ENCODE assay signal across 14 cellular contexts in genomic region chr3:120148187-120148954, GRCh38. TPM values are rescaled to one million over a fixed set of nuclear protein-coding genes. Genes with fewer than 3 reads are reported as not detected.
DNase-seq lines count a peak whose midpoint lies in the region; ATAC-seq and TF ChIP-seq lines count a peak whose summit lies in the region.
"Had no signal": no experiment of that assay in that cellular context is flagged by ENCODE, and none has a peak within 500 bp of the region (broad histone marks: within the 10 kb centered on the region; RNA-seq: fewer than 3 reads in every experiment).

No MANE protein-coding gene starts in this region.

- intact Hi-C loops in prostate gland (cut with DNase I) = no loop called here

- H3K9me3 ChIP-seq in KOPT-K1 (ENCODE audit: insufficient read depth, low read length, poor library complexity, severe bottlenecking) (peaks cover 7% of the 10 kb centered on the region), endodermal cell (ENCODE audit: control insufficient read depth, low read length) (no peaks in the 10 kb centered on the region), prostate gland (no peaks in the 10 kb centered on the region)
- H3K9me3 ChIP-seq: body of pancreas had no signal

- no peak overlapping the region for H3K4me3 Mint-ChIP-seq in endodermal cell
- H3K4me3 Mint-ChIP-seq: activated naive CD4-positive, alpha-beta T cell treated with anti-CD3 and anti-CD28 coated beads, Interleukin-2, amount 10 ng/mL, durations not matched to agents 7 days and 5 days; natural killer cell had no signal

- H3K27me3 ChIP-seq in endodermal cell (ENCODE audit: control insufficient read depth, insufficient read depth, low read length, poor library complexity, severe bottlenecking) (no peaks in the 10 kb centered on the region), prostate gland (replicated peaks; ENCODE audit: insufficient read depth) (no peaks in the 10 kb centered on the region)
- H3K27me3 ChIP-seq: body of pancreas had no signal

- H3K4me1 Mint-ChIP-seq in endodermal cell = peaks cover 36% of the 10 kb centered on the region
- H3K4me1 Mint-ChIP-seq: natural killer cell had no signal

- peak; percentile 56 for DNase-seq in NCI-H2107 treated with DMSO at 0.1 percent for 48 hours (lab: John Stamatoyannopoulos, UW; ENCODE audit: unreplicated experiment)
- DNase-seq in NCI-H2107 (lab: John Stamatoyannopoulos, UW) = no peak
- no peak for DNase-seq in endodermal cell
- no peak for DNase-seq in prostate gland (ENCODE audit: low spot score)
- DNase-seq in stimulated activated CD4-positive, alpha-beta T cell treated with anti-CD3 and anti-CD28 coated beads, Interleukin-2, amount 100 ng/mL, for 48 hours = no peak
- DNase-seq in stimulated activated CD4-positive, alpha-beta T cell treated with anti-CD3 and anti-CD28 coated beads, Interleukin-4, amount 100 ng/mL, for 4 hours = no peak
- DNase-seq: activated CD4-positive, CD25-positive, alpha-beta regulatory T cell treated with anti-CD3 and anti-CD28 coated beads, Interleukin-2, amount 50 U/mL, for 72 hours; activated CD8-positive, alpha-beta memory T cell treated with anti-CD3 and anti-CD28 coated beads, Interleukin-2, amount 50 U/mL, for 4 hours; activated naive CD4-positive, alpha-beta T cell treated with anti-CD3 and anti-CD28 coated beads, Interleukin-2, amount 10 ng/mL, durations not matched to agents 7 days and 5 days; DMS79 treated with DMSO at 0.1 percent for 48 hours; natural killer cell had no signal

- H3K36me3 ChIP-seq in KOPT-K1 (ENCODE audit: insufficient read depth, low read length) = no peaks in the 10 kb centered on the region
- H3K36me3 ChIP-seq in endodermal cell (ENCODE audit: control insufficient read depth, insufficient read depth, low read length) = no peaks in the 10 kb centered on the region
- no peaks in the 10 kb centered on the region for H3K36me3 ChIP-seq in prostate gland

- no peak overlapping the region for H3K9ac ChIP-seq in endodermal cell (ENCODE audit: extremely low read depth, low read length, poor library complexity, severe bottlenecking)

- H3K4me1 ChIP-seq in endodermal cell (ENCODE audit: control insufficient read depth, insufficient read depth, low read length) (peaks cover 7% of the 10 kb centered on the region), prostate gland (replicated peaks) (peaks cover 9% of the 10 kb centered on the region)

- H3K27ac ChIP-seq in KOPT-K1 (ENCODE audit: low read depth, low read length, poor library complexity, severe bottlenecking) (peak overlapping the region; percentile 44), endodermal cell (ENCODE audit: low read depth, low read length) (no peak overlapping the region), prostate gland (peak overlapping the region; percentile 86 to 87)
- H3K27ac ChIP-seq: body of pancreas had no signal

- H3K9me3 Mint-ChIP-seq in endodermal cell = peaks cover 8% of the 10 kb centered on the region
- H3K9me3 Mint-ChIP-seq: activated naive CD4-positive, alpha-beta T cell treated with anti-CD3 and anti-CD28 coated beads, Interleukin-2, amount 10 ng/mL, durations not matched to agents 7 days and 5 days; natural killer cell had no signal

- TF ChIP-seq CTCF in endodermal cell (conservative IDR thresholded peaks at IDR 0.05) = no peak
- TF ChIP-seq CTCF in prostate gland (IDR thresholded peaks at IDR 0.05) = no peak

- TF ChIP-seq POLR2A in prostate gland (IDR thresholded peaks at IDR 0.05) = no peak

- ATAC-seq in GM18868 (IDR thresholded peaks at IDR 0.05; ENCODE audit: unreplicated experiment) = no peak
- ATAC-seq: body of pancreas, natural killer cell had no signal

- H3K36me3 Mint-ChIP-seq in endodermal cell (ENCODE audit: low read depth) = no peaks in the 10 kb centered on the region
- H3K36me3 Mint-ChIP-seq: activated naive CD4-positive, alpha-beta T cell treated with anti-CD3 and anti-CD28 coated beads, Interleukin-2, amount 10 ng/mL, durations not matched to agents 7 days and 5 days; natural killer cell had no signal

- H3K27ac Mint-ChIP-seq in endodermal cell = peak overlapping the region; percentile 65
- H3K27ac Mint-ChIP-seq: activated naive CD4-positive, alpha-beta T cell treated with anti-CD3 and anti-CD28 coated beads, Interleukin-2, amount 10 ng/mL, durations not matched to agents 7 days and 5 days; natural killer cell had no signal

- 95% methylated on average over 3 of the region's 3 CpGs; no CpG with 5 or more reads in 1 of the 2 experiments for WGBS in endodermal cell (ENCODE audit: insufficient coverage in 1 of 2, insufficient read length in 1 of 2), 2 experiments
- 90% methylated on average over 3 of the region's 3 CpGs for WGBS in prostate gland

- H3K4me3 ChIP-seq in endodermal cell (ENCODE audit: low read length) (no peak overlapping the region), prostate gland (no peak overlapping the region)
- H3K4me3 ChIP-seq: body of pancreas had no signal

- peaks cover 4% of the 10 kb centered on the region for H3K27me3 Mint-ChIP-seq in endodermal cell (ENCODE audit: insufficient read depth)
- H3K27me3 Mint-ChIP-seq: activated naive CD4-positive, alpha-beta T cell treated with anti-CD3 and anti-CD28 coated beads, Interleukin-2, amount 10 ng/mL, durations not matched to agents 7 days and 5 days had no signal

RNA-seq across cellular contexts. Expression of gene GSK3B, which starts 54.1 kb away (rescaled TPM):
- total RNA-seq in endodermal cell = 10 to 100 TPM; 57.3 to 59.8 TPM
- 53.6 TPM for polyA plus RNA-seq in endodermal cell (2013, experiment 1 of 2)
- polyA plus RNA-seq in endodermal cell (2013, experiment 2 of 2) = 47.3 TPM
- total RNA-seq in prostate gland = 10 to 100 TPM; 36.7 to 47.9 TPM
